In the genomic region with DNA sequence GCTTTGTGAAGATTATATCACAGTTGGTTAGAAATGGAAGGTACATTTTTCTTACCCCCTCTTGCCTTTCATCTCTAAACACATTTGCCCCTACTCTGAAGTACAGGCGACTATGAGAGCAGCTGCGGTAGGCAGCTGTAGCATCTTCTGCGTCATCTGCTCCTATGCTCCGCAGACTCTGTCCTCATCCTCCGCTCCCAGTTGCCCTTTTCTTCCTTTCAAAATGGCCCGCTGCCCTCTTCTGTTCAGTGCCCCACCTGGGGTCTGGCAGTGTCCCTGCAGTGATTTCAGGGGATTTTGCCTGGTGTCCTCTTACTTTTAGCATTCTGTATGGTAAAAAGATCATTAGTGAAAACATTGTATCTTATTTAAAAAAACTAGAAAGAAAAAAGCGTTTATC, we compare ENCODE assay signal across 26 cellular contexts. TPM values are rescaled to one million over a fixed set of nuclear protein-coding genes. Genes with fewer than 3 reads are reported as not detected.
DNase-seq lines count a peak whose midpoint lies in the region; ATAC-seq and TF ChIP-seq lines count a peak whose summit lies in the region.
"Had no signal": no experiment of that assay in that cellular context is flagged by ENCODE, and none has a peak within 500 bp of the region (broad histone marks: within the 10 kb centered on the region; RNA-seq: fewer than 3 reads in every experiment).

No MANE protein-coding gene starts in this region.

- H3F3A ChIP-seq in GM23338 (replicated peaks; ENCODE audit: low read depth): no peaks in the 10 kb centered on the region

- H3K27ac Mint-ChIP-seq in GM23338 (no peak overlapping the region), nephron (peak overlapping the region; percentile 24 to 83 (median 37)), HFFc6 (no peak overlapping the region)
- H3K27ac Mint-ChIP-seq: activated CD8-positive, alpha-beta T cell treated with anti-CD3 and anti-CD28 coated beads, Interleukin-2, amount 10 ng/mL, durations not matched to agents 7 days and 5 days; activated naive CD4-positive, alpha-beta T cell treated with anti-CD3 and anti-CD28 coated beads, Interleukin-2, amount 50 U/mL, for 24 hours; CD8-positive, alpha-beta T cell; T-helper 2 cell treated with Interferon-gamma antibody and Interleukin-4, amounts not matched to agents 5 μg/mL and 100 μg/mL, for 36 hours had no signal

- H3K4me3 Mint-ChIP-seq in GM23338 (no peak overlapping the region), nephron (peak overlapping the region in 1 of 3 experiments; percentile 3), HFFc6 (no peak overlapping the region)
- H3K4me3 Mint-ChIP-seq: activated CD8-positive, alpha-beta T cell treated with anti-CD3 and anti-CD28 coated beads, Interleukin-2, amount 10 ng/mL, durations not matched to agents 7 days and 5 days; activated naive CD4-positive, alpha-beta T cell treated with anti-CD3 and anti-CD28 coated beads, Interleukin-2, amount 50 U/mL, for 24 hours; CD8-positive, alpha-beta T cell; T-helper 2 cell treated with Interferon-gamma antibody and Interleukin-4, amounts not matched to agents 5 μg/mL and 100 μg/mL, for 36 hours had no signal

- no peaks in the 10 kb centered on the region for H3K9me3 Mint-ChIP-seq in GM23338
- no peaks in the 10 kb centered on the region for H3K9me3 Mint-ChIP-seq in nephron
- H3K9me3 Mint-ChIP-seq in HFFc6: no peaks in the 10 kb centered on the region
- H3K9me3 Mint-ChIP-seq: activated naive CD4-positive, alpha-beta T cell treated with anti-CD3 and anti-CD28 coated beads, Interleukin-2, amount 50 U/mL, for 24 hours; CD8-positive, alpha-beta T cell had no signal

- H3K79me2 ChIP-seq in GM23338 (replicated peaks; ENCODE audit: insufficient read depth): no peaks in the 10 kb centered on the region

- no peaks in the 10 kb centered on the region for H3K9me2 ChIP-seq in GM23338 (ENCODE audit: insufficient read depth)

- H3K27ac ChIP-seq in GM23338 (ENCODE audit: low read depth) (no peak overlapping the region), KOPT-K1 (ENCODE audit: low read depth, low read length, poor library complexity, severe bottlenecking) (peak overlapping the region; percentile 28), SK-N-MC (peak overlapping the region; percentile 14; the same call in 1 of the 2 replicates), left ventricle myocardium inferior (replicated peaks) (no peak overlapping the region)
- H3K27ac ChIP-seq: epithelial cell of prostate, right atrium auricular region, tibial nerve had no signal

- no peaks in the 10 kb centered on the region for H3K27me3 ChIP-seq in GM23338 (ENCODE audit: insufficient read depth)
- no peaks in the 10 kb centered on the region for H3K27me3 ChIP-seq in left ventricle myocardium inferior (ENCODE audit: low read depth)
- H3K27me3 ChIP-seq: BE2C, right atrium auricular region, tibial nerve had no signal

- DNase-seq in GM23338 (ENCODE audit: low spot score) (no peak), SK-N-MC (ENCODE audit: low read depth, low spot score) (no peak), mucosa of descending colon (no peak), left ventricle myocardium inferior (no peak), HFFc6 (no peak)
- DNase-seq: activated CD8-positive, alpha-beta T cell treated with anti-CD3 and anti-CD28 coated beads, Interleukin-2, amount 10 ng/mL, durations not matched to agents 7 days and 5 days; BE2C; CD8-positive, alpha-beta T cell; effector CD4-positive, alpha-beta T cell; HCEC 1CT; Kasumi-1; left colon; mammary epithelial cell; MV-4-11; NCI-H1436 treated with DMSO at 0.1 percent for 48 hours; NCI-H2107; NK-92 treated with Interleukin-12 subunit alpha and Interleukin-12 subunit beta, amount 100 ng/mL, for 24 hours; stimulated activated CD8-positive, alpha-beta memory T cell treated with anti-CD3 and anti-CD28 coated beads, Interleukin-4, amount 100 ng/mL, for 48 hours had no signal

- H3K4me3 ChIP-seq in GM23338 (no peak overlapping the region), SK-N-MC (no peak overlapping the region), mucosa of descending colon (no peak overlapping the region), left ventricle myocardium inferior (no peak overlapping the region)
- H3K4me3 ChIP-seq: right atrium auricular region, tibial nerve had no signal

- TF ChIP-seq CTCF in GM23338 (conservative IDR thresholded peaks at IDR 0.05; ENCODE audit: low read depth in 2 of 2): peak in 1 of 2 experiments; percentile 49; a peak in 3 of 4 replicates
- TF ChIP-seq CTCF in nephron (IDR thresholded peaks at IDR 0.05; ENCODE audit: unreplicated experiment in 3 of 3): no peak
- no peak for TF ChIP-seq CTCF in mucosa of descending colon (IDR thresholded peaks at IDR 0.05)
- no peak for TF ChIP-seq CTCF in left ventricle myocardium inferior (IDR thresholded peaks at IDR 0.05; ENCODE audit: borderline replicate concordance)
- no peak for TF ChIP-seq CTCF in HFFc6 (IDR thresholded peaks at IDR 0.05)

- H4K20me1 ChIP-seq in GM23338 (replicated peaks; ENCODE audit: insufficient read depth): no peaks in the 10 kb centered on the region

- H3K36me3 Mint-ChIP-seq in GM23338 (ENCODE audit: low read depth) (no peaks in the 10 kb centered on the region), nephron (ENCODE audit: low read depth) (peaks cover 4% of the 10 kb centered on the region), HFFc6 (ENCODE audit: low read depth) (peaks cover 5% of the 10 kb centered on the region; the same call in 1 of the 2 replicates)
- H3K36me3 Mint-ChIP-seq: CD8-positive, alpha-beta T cell had no signal

- no peak overlapping the region for H3K4me2 ChIP-seq in GM23338

- H2AFZ ChIP-seq in GM23338: no peak overlapping the region

- H3K27me3 Mint-ChIP-seq in GM23338 (ENCODE audit: insufficient read depth, low read depth, poor library complexity): peaks cover 2% of the 10 kb centered on the region
- H3K27me3 Mint-ChIP-seq in nephron (ENCODE audit: low read depth): no peaks in the 10 kb centered on the region
- no peaks in the 10 kb centered on the region for H3K27me3 Mint-ChIP-seq in HFFc6 (ENCODE audit: insufficient read depth)
- H3K27me3 Mint-ChIP-seq: activated naive CD4-positive, alpha-beta T cell treated with anti-CD3 and anti-CD28 coated beads, Interleukin-2, amount 50 U/mL, for 24 hours had no signal

- intact Hi-C loops in mucosa of descending colon (cut with DNase I, micrococcal nuclease): no loop called here
- intact Hi-C loops in left ventricle myocardium inferior (cut with micrococcal nuclease): no loop called here

- peaks cover 11% of the 10 kb centered on the region for H3K4me1 ChIP-seq in GM23338 (ENCODE audit: insufficient read depth)
- H3K4me1 ChIP-seq in mucosa of descending colon (ENCODE audit: low read depth): peaks cover 11% of the 10 kb centered on the region
- H3K4me1 ChIP-seq in left ventricle myocardium inferior: peaks cover 20% of the 10 kb centered on the region

- H3K36me3 ChIP-seq in GM23338 (ENCODE audit: insufficient read depth): no peaks in the 10 kb centered on the region
- H3K36me3 ChIP-seq in KOPT-K1 (ENCODE audit: insufficient read depth, low read length): no peaks in the 10 kb centered on the region
- H3K36me3 ChIP-seq in SK-N-MC (ENCODE audit: insufficient read depth, low read length): no peaks in the 10 kb centered on the region
- no peaks in the 10 kb centered on the region for H3K36me3 ChIP-seq in mucosa of descending colon (ENCODE audit: low read depth)
- H3K36me3 ChIP-seq in left ventricle myocardium inferior: no peaks in the 10 kb centered on the region
- H3K36me3 ChIP-seq: BE2C, right atrium auricular region, tibial nerve had no signal

- H3K4me1 Mint-ChIP-seq in GM23338: peaks cover 18% of the 10 kb centered on the region
- peaks cover 44% of the 10 kb centered on the region for H3K4me1 Mint-ChIP-seq in nephron
- H3K4me1 Mint-ChIP-seq in HFFc6 (ENCODE audit: low read depth): peaks cover 18% of the 10 kb centered on the region

- H3K9me3 ChIP-seq in KOPT-K1 (ENCODE audit: insufficient read depth, low read length, poor library complexity, severe bottlenecking): no peaks in the 10 kb centered on the region
- H3K9me3 ChIP-seq in SK-N-MC (ENCODE audit: low read depth, low read length): no peaks in the 10 kb centered on the region
- no peaks in the 10 kb centered on the region for H3K9me3 ChIP-seq in mucosa of descending colon
- H3K9me3 ChIP-seq in left ventricle myocardium inferior (replicated peaks): no peaks in the 10 kb centered on the region
- H3K9me3 ChIP-seq: BE2C, right atrium auricular region, tibial nerve had no signal

- H3K9ac ChIP-seq in SK-N-MC (ENCODE audit: insufficient read length): no peak overlapping the region

- peak; percentile 63 for ATAC-seq in GM23338
- no peak for ATAC-seq in mucosa of descending colon
- ATAC-seq: activated CD8-positive, alpha-beta T cell treated with anti-CD3 and anti-CD28 coated beads, Interleukin-2, amount 10 ng/mL, durations not matched to agents 7 days and 5 days; CD8-positive, alpha-beta T cell; Right ventricle myocardium inferior had no signal

TF ChIP-seq in GM23338, 12 proteins besides CTCF, POLR2A, EP300 and RAD21 (continues in another document):
- TF ChIP-seq JUNB (IDR thresholded peaks at IDR 0.05; ENCODE audit: unreplicated experiment): no peak
- TF ChIP-seq ZNF114 (CRISPR knock-in tag; IDR thresholded peaks at IDR 0.05): no peak

RNA-seq across cellular contexts. Expression of a gene that starts 47.8 kb away (rescaled TPM):
- total RNA-seq in GM23338 (2014; rRNA removed; shearing (Covaris generic)): 13.1 and 26.1 TPM in 2 replicates
- 6.9 and 8.3 TPM in 2 replicates for polyA plus RNA-seq in GM23338 (2016; fragmentation: Nextera tagmentation; extraction: Ambion mirVana)
- total RNA-seq in mucosa of descending colon (10 to 100 TPM; 17.7 to 56.4 (median 20.7) TPM), left ventricle myocardium inferior (12.5 TPM)
- total RNA-seq in HFFc6 (2021; fragmentation: NEBNext Ultra II Directional; extraction: Animal tissue kit (Norgen Biotek cat#: 25700)): 10 to 100 TPM; 22.4 to 36.3 (median 31.2) TPM

Comparison
In these comparisons a context has a peak if more than half of its experiments do, and no peak if none do; other contexts are left out.
1. H3K27ac ChIP-seq: peak in KOPT-K1 (single experiment) and SK-N-MC (single experiment); none in GM23338 (single experiment) and left ventricle myocardium inferior (single experiment).
2. H3K27ac Mint-ChIP-seq: peak in nephron (3 of 3); none in GM23338 (single experiment) and HFFc6 (single experiment).